In genomic region chr17:38351412-38352222, GRCh38 we compare ENCODE assay signal across 8 cellular contexts. TPM values are rescaled to one million over a fixed set of nuclear protein-coding genes. Genes with fewer than 3 reads are reported as not detected.
DNase-seq lines count a peak whose midpoint lies in the region; TF ChIP-seq lines count a peak whose summit lies in the region.

Gene SOCS7, plus strand, starts transcription at chr17:38351844. Its CDS starts 209 bp downstream, at chr17:38352053.

- peak within 1 kb of the TSS; percentile 91 for H3K4me3 ChIP-seq in suprapubic skin

- CTCF ChIA-PET in HEK293T (lab: Yijun Ruan, JAX): interaction anchor here (0.6 to 2.8 kb wide), 6 partner anchors 18 to 185 kb away, joined by 3 to 53 read pairs (median 4); no protein-coding TSS in a partner anchor
- CTCF ChIA-PET in activated naive CD4-positive, alpha-beta T cell treated with anti-CD3 and anti-CD28 coated beads for 36 hours (lab: Charles Lee): interaction anchor here (0.6 to 10.3 kb wide), 5 partner anchors 18 to 252 kb away, joined by 3 to 193 read pairs (median 4); no protein-coding TSS in a partner anchor

- peak within 1 kb of the TSS; percentile 99 for H3K4me3 Mint-ChIP-seq in activated naive CD4-positive, alpha-beta T cell treated with anti-CD3 and anti-CD28 coated beads for 36 hours

- H3K36me3 Mint-ChIP-seq in activated naive CD4-positive, alpha-beta T cell treated with anti-CD3 and anti-CD28 coated beads for 36 hours (ENCODE audit: low read depth): no peaks in the 10 kb centered on the region

- intact Hi-C loops in activated naive CD4-positive, alpha-beta T cell treated with anti-CD3 and anti-CD28 coated beads for 36 hours (cut with micrococcal nuclease): loop anchor here (5.0 kb wide), 1 partner anchor 141 kb away; no protein-coding TSS in a partner anchor

- peak in 1 of 2 donors; percentile 54 for TF ChIP-seq POLR2A in suprapubic skin (IDR thresholded peaks at IDR 0.05)

- TF ChIP-seq EP300 in suprapubic skin (IDR thresholded peaks at IDR 0.05): no peak

- H3K36me3 ChIP-seq in suprapubic skin: no peaks in the 10 kb centered on the region

- no peaks in the 10 kb centered on the region for H3K27me3 Mint-ChIP-seq in activated naive CD4-positive, alpha-beta T cell treated with anti-CD3 and anti-CD28 coated beads for 36 hours (ENCODE audit: low read depth)

- no peaks in the 10 kb centered on the region for H3K9me3 Mint-ChIP-seq in activated naive CD4-positive, alpha-beta T cell treated with anti-CD3 and anti-CD28 coated beads for 36 hours

- peaks cover 39% of the 10 kb centered on the region for H3K4me1 ChIP-seq in suprapubic skin

- WGBS in suprapubic skin: 10% methylated on average over 19 of the region's 84 CpGs

- DNase-seq in GM03348 (ENCODE audit: low spot score) (peak; percentile 97), HEK293T (ENCODE audit: extremely low spot score) (peak; percentile 86), MV-4-11 (lab: John Stamatoyannopoulos, UW) (peak; percentile 84), SK-N-DZ (ENCODE audit: low spot score) (peak; percentile 91), globus pallidus (ENCODE audit: low spot score) (peak; percentile 92), nucleus accumbens (lab: John Stamatoyannopoulos, UW) (peak in 55 of 56 donors; percentile 39 to 95 (median 85)), suprapubic skin (ENCODE audit: low spot score in 2 of 2) (peak; percentile 92 to 95)
- DNase-seq in activated naive CD4-positive, alpha-beta T cell treated with anti-CD3 and anti-CD28 coated beads for 36 hours: peak; percentile 92

- POLR2A ChIA-PET in HEK293T (lab: Yijun Ruan, JAX): interaction anchor here (0.6 to 5.1 kb wide), 23 partner anchors 9 to 401 kb away, joined by 3 to 69 read pairs (median 5); partner anchors contain the start of gene PSMB3

- no peak for TF ChIP-seq CTCF in suprapubic skin (IDR thresholded peaks at IDR 0.05)

- H3K4me1 Mint-ChIP-seq in activated naive CD4-positive, alpha-beta T cell treated with anti-CD3 and anti-CD28 coated beads for 36 hours (ENCODE audit: low read depth): peaks cover 40% of the 10 kb centered on the region

- H3K27me3 ChIP-seq in suprapubic skin: no peaks in the 10 kb centered on the region

- H3K27ac ChIP-seq in suprapubic skin: peak within 1 kb of the TSS; percentile 84

- H3K27ac Mint-ChIP-seq in activated naive CD4-positive, alpha-beta T cell treated with anti-CD3 and anti-CD28 coated beads for 36 hours: peak within 1 kb of the TSS; percentile 95

- no peaks in the 10 kb centered on the region for H3K9me3 ChIP-seq in suprapubic skin

TF ChIP-seq in HEK293T, 16 proteins besides CTCF, POLR2A, EP300 and RAD21:
- TF ChIP-seq PKNOX1 (IDR thresholded peaks at IDR 0.05) (peak; percentile 18; the same call in 1 of the 2 replicates), ZNF384 (IDR thresholded peaks at IDR 0.05) (no peak), TARDBP (IDR thresholded peaks at IDR 0.05) (no peak), L3MBTL2 (conservative IDR thresholded peaks at IDR 0.05) (peak; percentile 21; the same call in 1 of the 2 replicates)

RNA-seq across cellular contexts. Expression of gene SOCS7, which starts in this region (rescaled TPM):
- polyA plus RNA-seq in SK-N-DZ (2014; cell fraction: cytosol; rRNA removed): 19.1 and 19.2 TPM in 2 replicates
- 14.0 and 19.9 TPM in 2 replicates for polyA plus RNA-seq in SK-N-DZ (2014; cell fraction: nucleus; rRNA removed)
- 10 to 100 TPM; 22.1 to 25.1 TPM for total RNA-seq in activated naive CD4-positive, alpha-beta T cell treated with anti-CD3 and anti-CD28 coated beads for 36 hours
- total RNA-seq in suprapubic skin: 10 to 100 TPM; 20.7 to 44.9 (median 37.1) TPM

Comparison
In these comparisons a context has a peak if more than half of its experiments do, and no peak if none do; other contexts are left out.
1. Peak in every context shown above with its lines: DNase-seq, H3K4me3 ChIP-seq and H3K27ac ChIP-seq.